In genomic region chr15:81160312-81161214, GRCh38 we compare ENCODE assay signal across 9 cellular contexts. TPM values are rescaled to one million over a fixed set of nuclear protein-coding genes. Genes with fewer than 3 reads are reported as not detected.
DNase-seq lines count a peak whose midpoint lies in the region; ATAC-seq, FAIRE-seq and TF ChIP-seq lines count a peak whose summit lies in the region.
"Had no signal": no experiment of that assay in that cellular context is flagged by ENCODE, and none has a peak within 500 bp of the region (broad histone marks: within the 10 kb centered on the region; RNA-seq: fewer than 3 reads in every experiment).

No MANE protein-coding gene starts in this region.

- no peak for TF ChIP-seq CTCF in nephron (IDR thresholded peaks at IDR 0.05; ENCODE audit: unreplicated experiment in 3 of 3)

- H3K4me1 ChIP-seq in BLaER1 treated with 17β-estradiol and CSF1 and Interleukin-3, amounts not matched to agents 10 nM and 100 nM: peaks cover 8 to 35% (median 22%) of the 10 kb centered on the region in 10 experiments

- no peaks in the 10 kb centered on the region for H3K36me3 ChIP-seq in BLaER1 treated with 17β-estradiol and CSF1 and Interleukin-3, amounts not matched to agents 10 nM and 100 nM

- H3K9ac ChIP-seq in BLaER1 treated with 17β-estradiol and CSF1 and Interleukin-3, amounts not matched to agents 10 nM and 100 nM: no peak overlapping the region

- H3K9me3 ChIP-seq in BLaER1 treated with 17β-estradiol and CSF1 and Interleukin-3, amounts not matched to agents 10 nM and 100 nM (replicated peaks in 1 of 11): peaks cover 0 to 11% (median 0%) of the 10 kb centered on the region in 11 experiments; a peak in 2 of 22 replicates

- H3K9me3 Mint-ChIP-seq in nephron: no peaks in the 10 kb centered on the region

- H3K27me3 Mint-ChIP-seq in nephron (ENCODE audit: low read depth): no peaks in the 10 kb centered on the region

- FAIRE-seq in frontal cortex (lab: Jason Lieb, UNC): no peak

- peak overlapping the region in 1 of 3 experiments; percentile 2 for H3K4me3 Mint-ChIP-seq in nephron

- H3K4me2 ChIP-seq in BLaER1 treated with 17β-estradiol and CSF1 and Interleukin-3, amounts not matched to agents 10 nM and 100 nM: peak overlapping the region in 10 of 11 experiments; percentile 33 to 77 (median 47); a peak in 18 of 22 replicates

- peaks cover 25% of the 10 kb centered on the region for H3K4me1 Mint-ChIP-seq in nephron

- H3K27ac ChIP-seq in BLaER1 treated with 17β-estradiol and CSF1 and Interleukin-3, amounts not matched to agents 10 nM and 100 nM: no peak overlapping the region

- no peaks in the 10 kb centered on the region for H4K20me1 ChIP-seq in BLaER1 treated with 17β-estradiol and CSF1 and Interleukin-3, amounts not matched to agents 10 nM and 100 nM

- ATAC-seq in HG03571 (IDR thresholded peaks at IDR 0.05; ENCODE audit: unreplicated experiment) (no peak), HG02885 (IDR thresholded peaks at IDR 0.05; ENCODE audit: poor library complexity, unreplicated experiment) (no peak), GM21723 (IDR thresholded peaks at IDR 0.05; ENCODE audit: unreplicated experiment) (no peak)

- H3K27ac Mint-ChIP-seq in nephron: peak overlapping the region; percentile 60 to 81 (median 68)

- H3K4me3 ChIP-seq in BLaER1 treated with 17β-estradiol and CSF1 and Interleukin-3, amounts not matched to agents 10 nM and 100 nM: no peak overlapping the region

- DNase-seq in NCI-H1105 treated with DMSO at 0.1 percent for 48 hours (lab: John Stamatoyannopoulos, UW) (peak; percentile 24), dedifferentiated amniotic fluid mesenchymal stem cell (ENCODE audit: extremely low spot score) (peak; percentile 93), frontal cortex (ENCODE audit: low spot score in 2 of 2) (no peak)
- DNase-seq: nucleus accumbens had no signal

- no peaks in the 10 kb centered on the region for H3K36me3 Mint-ChIP-seq in nephron (ENCODE audit: low read depth)

- no peaks in the 10 kb centered on the region for H3K27me3 ChIP-seq in BLaER1 treated with 17β-estradiol and CSF1 and Interleukin-3, amounts not matched to agents 10 nM and 100 nM

RNA-seq across cellular contexts. Expression of gene CFAP161, which starts 26.5 kb away (rescaled TPM):
- 6.9 TPM for total RNA-seq in frontal cortex

RNA-seq across cellular contexts. Expression of gene IL16, which starts 36.1 kb away (rescaled TPM):
- total RNA-seq in frontal cortex: 0.82 TPM

Comparison
In these comparisons a context has a peak if more than half of its experiments do, and no peak if none do; other contexts are left out.
1. DNase-seq: peak in NCI-H1105 treated with DMSO at 0.1 percent for 48 hours (single experiment) and dedifferentiated amniotic fluid mesenchymal stem cell (single experiment); none in frontal cortex (0 of 2).